Comparison of ENCODE assay signal across 20 cellular contexts in the genomic region with DNA sequence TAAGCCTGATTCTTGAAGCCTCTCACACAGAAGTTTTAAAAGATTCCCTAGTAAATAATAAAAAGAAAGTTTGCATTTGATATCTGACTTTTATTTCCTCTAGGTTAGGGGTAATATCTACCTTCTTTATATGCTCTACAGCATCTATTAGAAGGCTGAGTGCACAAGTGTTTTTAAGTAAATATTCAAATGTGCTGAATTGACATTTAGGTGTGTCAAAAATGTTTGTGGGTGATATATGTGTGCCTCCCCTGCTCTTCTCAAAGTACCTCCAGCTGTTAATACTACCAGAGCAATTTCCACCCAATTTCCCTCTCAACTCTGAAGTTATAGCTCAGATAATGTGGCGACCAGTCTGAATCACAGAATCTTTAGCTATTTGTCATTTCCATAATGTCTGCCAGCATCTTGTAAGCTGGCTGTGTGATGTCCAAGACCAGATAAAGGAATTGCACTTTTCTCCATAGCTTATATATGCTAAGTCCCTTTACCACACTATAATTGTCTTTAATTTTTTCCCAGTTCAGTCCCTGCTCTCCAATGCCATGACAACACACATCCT. TPM values are rescaled to one million over a fixed set of nuclear protein-coding genes. Genes with fewer than 3 reads are reported as not detected.
DNase-seq lines count a peak whose midpoint lies in the region; ATAC-seq, FAIRE-seq and TF ChIP-seq lines count a peak whose summit lies in the region.
"Had no signal": no experiment of that assay in that cellular context is flagged by ENCODE, and none has a peak within 500 bp of the region (broad histone marks: within the 10 kb centered on the region; RNA-seq: fewer than 3 reads in every experiment).

No MANE protein-coding gene starts in this region.

- no peak for TF ChIP-seq POLR2A in A549 (IDR thresholded peaks at IDR 0.05; ENCODE audit: low read length)

- H3K9me3 ChIP-seq in A549 (no peaks in the 10 kb centered on the region), mucosa of descending colon (peaks cover 7% of the 10 kb centered on the region)

- no peak for TF ChIP-seq EP300 in A549 (IDR thresholded peaks at IDR 0.05)

- no peak for TF ChIP-seq CTCF in A549 (IDR thresholded peaks at IDR 0.05)
- TF ChIP-seq CTCF in brain microvascular endothelial cell (IDR thresholded peaks at IDR 0.05; ENCODE audit: low read depth, low read length, missing control alignments), result no peak
- TF ChIP-seq CTCF in mucosa of descending colon (IDR thresholded peaks at IDR 0.05), result no peak

- H3K4me1 ChIP-seq in A549, result no peaks in the 10 kb centered on the region
- no peaks in the 10 kb centered on the region for H3K4me1 ChIP-seq in mucosa of descending colon (ENCODE audit: low read depth)
- H3K4me1 ChIP-seq: SJSA1 had no signal

- CTCF ChIA-PET in A549 (lab: Yijun Ruan, JAX), result interaction anchor here (2.2 kb wide), 1 partner anchor 15 kb away, joined by 7 read pairs; no protein-coding TSS in a partner anchor

- POLR2A ChIA-PET in A549 (lab: Yijun Ruan, JAX), result no interaction called here

- DNase-seq in A549 (ENCODE audit: low read depth in 1 of 2, low spot score in 1 of 2) (no peak), EL (peak; percentile 59), LHCN-M2 (ENCODE audit: low read depth) (peak; percentile 30), brain microvascular endothelial cell (peak; percentile 29), HK-2 (ENCODE audit: unreplicated experiment) (no peak), mucosa of descending colon (no peak), DMS53 (lab: John Stamatoyannopoulos, UW) (no peak)
- DNase-seq: Calu3; CD4-positive, alpha-beta T cell; DMS79 treated with DMSO at 0.1 percent for 48 hours; NCI-H1417 treated with DMSO at 0.1 percent for 48 hours; NCI-H2029; NCI-H526 treated with DMSO at 0.1 percent for 48 hours; SW 1271 had no signal

- no peaks in the 10 kb centered on the region for H3K27me3 ChIP-seq in brain microvascular endothelial cell (replicated peaks)
- H3K27me3 ChIP-seq: SJSA1 had no signal

- 27% methylated on average over 1 of the region's 1 CpG for WGBS in A549 (ENCODE audit: missing lambda C conversion rate)

- H3K36me3 ChIP-seq in brain microvascular endothelial cell (replicated peaks) (no peaks in the 10 kb centered on the region), mucosa of descending colon (ENCODE audit: low read depth) (no peaks in the 10 kb centered on the region)
- H3K36me3 ChIP-seq: SJSA1 had no signal

- no peak overlapping the region for H3K27ac ChIP-seq in A549
- no peak overlapping the region for H3K27ac ChIP-seq in brain microvascular endothelial cell
- H3K27ac ChIP-seq: HL-60, SJSA1 had no signal

- no peak for FAIRE-seq in A549 (lab: Jason Lieb, UNC)
- FAIRE-seq: A204.1, GM18507 had no signal

- ATAC-seq in A549 (no peak), HG02759 (IDR thresholded peaks at IDR 0.05; ENCODE audit: unreplicated experiment) (no peak), mucosa of descending colon (no peak)
- ATAC-seq: HCT116 had no signal

- intact Hi-C loops in mucosa of descending colon (cut with DNase I, micrococcal nuclease), result no loop called here

- in situ Hi-C loops in brain microvascular endothelial cell (cut with HindIII; ENCODE audit: low pct_ligation_motif_present, low sequenced_read_pairs), result no loop called here

- TF ChIP-seq RAD21 in A549 (conservative IDR thresholded peaks at IDR 0.05 in 1 of 2, IDR thresholded peaks at IDR 0.05 in 1 of 2), result no peak

- H3K4me3 ChIP-seq in A549, result no peak overlapping the region
- H3K4me3 ChIP-seq in brain microvascular endothelial cell (ENCODE audit: low read depth, low read length), result no peak overlapping the region
- no peak overlapping the region for H3K4me3 ChIP-seq in mucosa of descending colon
- H3K4me3 ChIP-seq: SJSA1 had no signal

- H3K4me2 ChIP-seq in A549, result no peak overlapping the region

TF ChIP-seq in A549, 52 proteins besides CTCF, POLR2A, EP300 and RAD21:
- TF ChIP-seq KDM1A (IDR thresholded peaks at IDR 0.05; ENCODE audit: low read depth) (no peak), MAFK (IDR thresholded peaks at IDR 0.05; ENCODE audit: partially characterized antibody) (peak; percentile 74)

RNA-seq across cellular contexts. Expression of a gene that starts 24.4 kb away (rescaled TPM):
- polyA plus RNA-seq in A549 (2011; rRNA removed) (not detected in 2 replicates), A549 (2017; fragmentation: RNase III; extraction: RNeasy Plus Mini Kit Qiagen cat#74134 plus additional on column Dnase treatment) (not detected in 3 replicates)
- polyA plus RNA-seq in A549 (2012; cell fraction: cytosol; rRNA removed), result not detected in 2 replicates
- not detected in 2 replicates for polyA plus RNA-seq in A549 (2012; cell fraction: nucleus; rRNA removed)
- not detected in 2 replicates for polyA minus RNA-seq in A549 (2011; rRNA and poly(A)+ RNA removed)
- total RNA-seq in LHCN-M2 (2014; rRNA removed) (0.06 TPM in 1 of 2 replicates, not detected in the other), mucosa of descending colon (under 1 TPM; 0.06 to 0.32 (median 0.14) TPM)
- polyA plus RNA-seq in LHCN-M2 (2012), result 0.04 TPM
- total RNA-seq: Calu3, SJSA1 had no signal

Comparison
In these comparisons a context has a peak if more than half of its experiments do, and no peak if none do; other contexts are left out.
1. DNase-seq: peak in EL (single experiment), LHCN-M2 (single experiment) and brain microvascular endothelial cell (single experiment); none in A549 (0 of 2), HK-2 (single experiment), mucosa of descending colon (0 of 3) and DMS53 (single experiment).